In the genomic region with DNA sequence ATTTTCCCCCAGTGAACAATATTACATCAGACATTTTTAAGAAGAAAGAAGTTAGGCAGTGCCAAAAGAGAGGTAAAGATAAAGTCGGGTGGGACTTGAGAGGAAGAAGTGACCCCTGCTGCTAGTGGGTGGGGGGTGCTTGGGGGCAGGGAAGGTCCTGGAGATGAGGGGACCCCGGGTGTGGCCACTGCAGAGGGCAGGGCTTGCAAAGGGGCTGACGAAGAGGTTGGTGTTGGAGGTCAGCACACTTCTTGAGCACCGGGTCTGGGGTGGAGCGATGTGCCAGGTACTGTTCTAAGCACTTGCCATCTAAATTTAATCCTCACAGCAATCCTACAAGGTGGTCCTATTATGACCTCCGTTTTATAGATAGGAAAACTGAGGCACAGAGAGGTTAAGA, we compare ENCODE assay signal across 16 cellular contexts.
DNase-seq lines count a peak whose midpoint lies in the region; TF ChIP-seq lines count a peak whose summit lies in the region.
"Had no signal": no experiment of that assay in that cellular context is flagged by ENCODE, and none has a peak within 500 bp of the region (broad histone marks: within the 10 kb centered on the region; RNA-seq: fewer than 3 reads in every experiment).

No MANE protein-coding gene starts in this region.

- no peaks in the 10 kb centered on the region for H3K79me2 ChIP-seq in smooth muscle cell (ENCODE audit: low read depth)

- H3K4me3 ChIP-seq in Peyer's patch (no peak overlapping the region), endodermal cell (ENCODE audit: low read length) (no peak overlapping the region), stomach (no peak overlapping the region), smooth muscle cell (no peak overlapping the region)

- H3K4me1 Mint-ChIP-seq in endodermal cell, result no peaks in the 10 kb centered on the region

- no peaks in the 10 kb centered on the region for H3K36me3 ChIP-seq in Peyer's patch
- peaks cover 74% of the 10 kb centered on the region for H3K36me3 ChIP-seq in endodermal cell (ENCODE audit: control insufficient read depth, insufficient read depth, low read length)
- H3K36me3 ChIP-seq in stomach, result peaks cover 13 to 76% (median 64%) of the 10 kb centered on the region in 4 donors
- peaks cover 15% of the 10 kb centered on the region for H3K36me3 ChIP-seq in smooth muscle cell (ENCODE audit: low read depth)

- no peaks in the 10 kb centered on the region for H3K4me1 ChIP-seq in Peyer's patch
- no peaks in the 10 kb centered on the region for H3K4me1 ChIP-seq in endodermal cell (ENCODE audit: control insufficient read depth, insufficient read depth, low read length)
- no peaks in the 10 kb centered on the region for H3K4me1 ChIP-seq in stomach
- H3K4me1 ChIP-seq in smooth muscle cell (ENCODE audit: low read depth), result no peaks in the 10 kb centered on the region

- H3K36me3 Mint-ChIP-seq in endodermal cell (ENCODE audit: low read depth), result peaks cover 71% of the 10 kb centered on the region

- intact Hi-C loops in stomach (cut with DNase I; ENCODE audit: low total_unique reads), result no loop called here

- H3F3A ChIP-seq in smooth muscle cell (ENCODE audit: low read depth), result no peaks in the 10 kb centered on the region

- no peak overlapping the region for H2AFZ ChIP-seq in smooth muscle cell (ENCODE audit: low read depth)

- H3K27ac Mint-ChIP-seq in endodermal cell, result no peak overlapping the region
- H3K27ac Mint-ChIP-seq: HFFc6 had no signal

- H3K4me3 Mint-ChIP-seq in endodermal cell, result no peak overlapping the region
- H3K4me3 Mint-ChIP-seq: HFFc6 had no signal

- WGBS in endodermal cell (ENCODE audit: insufficient coverage in 1 of 2, insufficient read length in 1 of 2), 2 experiments, result 92 to 93% methylated on average over 1 to 6 of the region's 6 CpGs
- WGBS in stomach, 5 donors, result 85 to 93% (median 91%) methylated on average over 6 of the region's 6 CpGs
- 98% methylated on average over 6 of the region's 6 CpGs for WGBS in smooth muscle cell (ENCODE audit: low lambda C conversion rate)

- H3K4me2 ChIP-seq in smooth muscle cell, result no peak overlapping the region

- H4K20me1 ChIP-seq in smooth muscle cell (ENCODE audit: low read depth), result no peaks in the 10 kb centered on the region

- H3K27ac ChIP-seq in Peyer's patch, result no peak overlapping the region
- H3K27ac ChIP-seq in endodermal cell (ENCODE audit: low read depth, low read length), result no peak overlapping the region
- no peak overlapping the region for H3K27ac ChIP-seq in stomach
- no peak overlapping the region for H3K27ac ChIP-seq in smooth muscle cell (ENCODE audit: low read depth)

- TF ChIP-seq EP300 in stomach (IDR thresholded peaks at IDR 0.05), result no peak

- DNase-seq in Peyer's patch (peak in 2 of 3 donors; percentile 11 to 21), endodermal cell (peak; percentile 10), mucosa of gallbladder (ENCODE audit: low spot score) (peak; percentile 5), stomach (peak; percentile 5), NCI-H524 (lab: John Stamatoyannopoulos, UW) (no peak), smooth muscle cell (lab: John Stamatoyannopoulos, UW; ENCODE audit: unreplicated experiment) (no peak), NCI-H774 (lab: John Stamatoyannopoulos, UW) (no peak)
- DNase-seq: AML-193, HFFc6, KG1, NCI-H1436, NCI-H2029, NCI-H2171, NCI-H446, NCI-H748 treated with DMSO at 0.1 percent for 48 hours, PC-3 had no signal

- H3K9me3 Mint-ChIP-seq in endodermal cell, result no peaks in the 10 kb centered on the region
- H3K9me3 Mint-ChIP-seq: HFFc6 had no signal

- H3K9ac ChIP-seq in endodermal cell (ENCODE audit: extremely low read depth, low read length, poor library complexity, severe bottlenecking), result no peak overlapping the region
- no peak overlapping the region for H3K9ac ChIP-seq in smooth muscle cell (ENCODE audit: low read depth)

- H3K27me3 Mint-ChIP-seq in endodermal cell (ENCODE audit: insufficient read depth), result no peaks in the 10 kb centered on the region

- TF ChIP-seq POLR2A in Peyer's patch (IDR thresholded peaks at IDR 0.05), result no peak
- TF ChIP-seq POLR2A in stomach (IDR thresholded peaks at IDR 0.05), result no peak

- TF ChIP-seq CTCF in Peyer's patch (IDR thresholded peaks at IDR 0.05), result no peak
- no peak for TF ChIP-seq CTCF in endodermal cell (conservative IDR thresholded peaks at IDR 0.05)
- TF ChIP-seq CTCF in stomach (IDR thresholded peaks at IDR 0.05), result no peak
- no peak for TF ChIP-seq CTCF in smooth muscle cell (IDR thresholded peaks at IDR 0.05; ENCODE audit: borderline replicate concordance, insufficient read depth, poor library complexity, severe bottlenecking)

- no peaks in the 10 kb centered on the region for H3K9me3 ChIP-seq in Peyer's patch
- peaks cover 22% of the 10 kb centered on the region for H3K9me3 ChIP-seq in endodermal cell (ENCODE audit: control insufficient read depth, low read length)
- H3K9me3 ChIP-seq in stomach, result peaks cover 0 to 5% (median 0%) of the 10 kb centered on the region in 4 donors
- no peaks in the 10 kb centered on the region for H3K9me3 ChIP-seq in smooth muscle cell (replicated peaks; ENCODE audit: low read depth)

- H3K27me3 ChIP-seq in Peyer's patch (no peaks in the 10 kb centered on the region), endodermal cell (ENCODE audit: control insufficient read depth, insufficient read depth, low read length, poor library complexity, severe bottlenecking) (no peaks in the 10 kb centered on the region), stomach (no peaks in the 10 kb centered on the region), smooth muscle cell (ENCODE audit: low read depth) (no peaks in the 10 kb centered on the region)

Comparison
In these comparisons a context has a peak if more than half of its experiments do, and no peak if none do; other contexts are left out.
1. DNase-seq: peak in Peyer's patch (2 of 3), endodermal cell (single experiment), mucosa of gallbladder (single experiment) and stomach (single experiment); none in NCI-H524 (0 of 2), smooth muscle cell (single experiment) and NCI-H774 (single experiment).